ENCODE assay signal across 24 cellular contexts in genomic region chr17:34504814-34505484, GRCh38.
"Had no signal": no experiment of that assay in that cellular context is flagged by ENCODE, and none has a peak within 500 bp of the region (broad histone marks: within the 10 kb centered on the region; RNA-seq: fewer than 3 reads in every experiment).

No MANE protein-coding gene starts in this region.

- H3K9me3 Mint-ChIP-seq: activated CD4-positive, alpha-beta memory T cell treated with anti-CD3 and anti-CD28 coated beads, Interleukin-2, amount 10 ng/mL, durations not matched to agents 7 days and 5 days; activated CD4-positive, alpha-beta T cell treated with anti-CD3 and anti-CD28 coated beads, Interleukin-2, amount 10 ng/mL, durations not matched to agents 24 days and 14 days; activated naive CD4-positive, alpha-beta T cell treated with anti-CD3 and anti-CD28 coated beads, Interleukin-2, amount 10 ng/mL, durations not matched to agents 7 days and 5 days had no signal

- H3K9me3 ChIP-seq: Peyer's patch, SJCRH30, SK-N-SH had no signal

- H3K4me1 Mint-ChIP-seq: activated naive CD4-positive, alpha-beta T cell treated with anti-CD3 and anti-CD28 coated beads, Interleukin-2, amount 10 ng/mL, durations not matched to agents 7 days and 5 days had no signal

- H3K9ac ChIP-seq: SK-N-SH had no signal

- H3K4me3 Mint-ChIP-seq: activated CD4-positive, alpha-beta memory T cell treated with anti-CD3 and anti-CD28 coated beads, Interleukin-2, amount 10 ng/mL, durations not matched to agents 7 days and 5 days; activated CD4-positive, alpha-beta T cell treated with anti-CD3 and anti-CD28 coated beads, Interleukin-2, amount 10 ng/mL, durations not matched to agents 24 days and 14 days; activated naive CD4-positive, alpha-beta T cell treated with anti-CD3 and anti-CD28 coated beads, Interleukin-2, amount 10 ng/mL, durations not matched to agents 7 days and 5 days had no signal

- H3K4me3 ChIP-seq: cardiac muscle cell, Peyer's patch, SJCRH30 had no signal

- DNase-seq: activated CD4-positive, alpha-beta memory T cell treated with anti-CD3 and anti-CD28 coated beads, Interleukin-2, amount 10 ng/mL, durations not matched to agents 7 days and 5 days; activated CD4-positive, alpha-beta T cell treated with anti-CD3 and anti-CD28 coated beads, Interleukin-2, amount 10 ng/mL, durations not matched to agents 24 days and 14 days; activated CD4-positive, CD25-positive, alpha-beta regulatory T cell treated with anti-CD3 and anti-CD28 coated beads, Interleukin-2, amount 50 U/mL, for 72 hours; activated CD8-positive, alpha-beta memory T cell treated with anti-CD3 and anti-CD28 coated beads, Interleukin-2, amount 50 U/mL, for 48 hours; activated gamma-delta T cell treated with Interleukin-2 at 50 U/mL for 16 hours; activated naive CD4-positive, alpha-beta T cell treated with anti-CD3 and anti-CD28 coated beads, Interleukin-2, amount 10 ng/mL, durations not matched to agents 7 days and 5 days; activated T-cell treated with anti-CD3 and anti-CD28 coated beads, Interleukin-2, amount 50 U/mL, for 1 hour; amygdala; brain microvascular endothelial cell; Karpas-422; NCI-H1048; NCI-H146; NCI-H187 treated with DMSO at 0.1 percent for 48 hours; NCI-H2171; NCI-H226; NCI-H526; NCI-H774; Peyer's patch; Right ventricle myocardium superior; SJCRH30; SK-N-SH; SW 1271 had no signal

- H3K36me3 ChIP-seq: brain microvascular endothelial cell, cardiac muscle cell, Peyer's patch, SJCRH30 had no signal

- H3K4me2 ChIP-seq: SK-N-SH had no signal

- H3K4me1 ChIP-seq: Peyer's patch, SJCRH30 had no signal

- H3K27ac Mint-ChIP-seq: activated CD4-positive, alpha-beta memory T cell treated with anti-CD3 and anti-CD28 coated beads, Interleukin-2, amount 10 ng/mL, durations not matched to agents 7 days and 5 days; activated CD4-positive, alpha-beta T cell treated with anti-CD3 and anti-CD28 coated beads, Interleukin-2, amount 10 ng/mL, durations not matched to agents 24 days and 14 days; activated naive CD4-positive, alpha-beta T cell treated with anti-CD3 and anti-CD28 coated beads, Interleukin-2, amount 10 ng/mL, durations not matched to agents 7 days and 5 days had no signal

- H3K27ac ChIP-seq: brain microvascular endothelial cell, cardiac muscle cell, Peyer's patch, RWPE1, SJCRH30 had no signal

- H3K36me3 Mint-ChIP-seq: activated naive CD4-positive, alpha-beta T cell treated with anti-CD3 and anti-CD28 coated beads, Interleukin-2, amount 10 ng/mL, durations not matched to agents 7 days and 5 days had no signal

- H3K27me3 ChIP-seq: brain microvascular endothelial cell, Peyer's patch had no signal
